Comparison of ENCODE assay signal across 18 cellular contexts in genomic region chr5:168413596-168413995, GRCh38.
DNase-seq lines count a peak whose midpoint lies in the region; ATAC-seq and TF ChIP-seq lines count a peak whose summit lies in the region.
"Had no signal": no experiment of that assay in that cellular context is flagged by ENCODE, and none has a peak within 500 bp of the region (broad histone marks: within the 10 kb centered on the region; RNA-seq: fewer than 3 reads in every experiment).

No MANE protein-coding gene starts in this region.

- RAD21 ChIA-PET in HCT116 (lab: Charles Lee; ENCODE audit: low non-redundant PET in 1 of 2, low total read pairs in 2 of 2, uncharacterized antibody in 2 of 2, unreplicated experiment in 2 of 2) = no interaction called here

- peaks cover 41 to 54% of the 10 kb centered on the region in 2 experiments for H3K4me1 ChIP-seq in HCT116 (ENCODE audit: control insufficient read depth in 1 of 2, insufficient read depth in 2 of 2, low read length in 2 of 2)
- H3K4me1 ChIP-seq in RWPE2 (ENCODE audit: insufficient read depth, poor library complexity, severe bottlenecking) = peaks cover 29% of the 10 kb centered on the region
- H3K4me1 ChIP-seq in adrenal gland (replicated peaks in 1 of 2) = no peaks in the 10 kb centered on the region

- H3K4me3 Mint-ChIP-seq in stimulated activated memory B cell treated with anti-CD40 and anti-IgM and Interleukin-4, amounts not matched to agents 10 μg/mL and 1 μg/mL and 100 μg/mL, for 72 hours = no peak overlapping the region
- H3K4me3 Mint-ChIP-seq: CD4-positive, CD25-positive, alpha-beta regulatory T cell; CD8-positive, alpha-beta T cell; GM23338; H9; HFFc6 had no signal

- POLR2A ChIA-PET in HCT116 (lab: Charles Lee) = no interaction called here

- H4K20me1 ChIP-seq in HCT116 (ENCODE audit: insufficient read depth) = no peaks in the 10 kb centered on the region; the same call in 1 of the 2 replicates

- no peak overlapping the region for H2AFZ ChIP-seq in HCT116 (ENCODE audit: low read depth, low read length, poor library complexity, severe bottlenecking)
- H2AFZ ChIP-seq: GM23338 had no signal

- no peaks in the 10 kb centered on the region for H3K27me3 Mint-ChIP-seq in stimulated activated memory B cell treated with anti-CD40 and anti-IgM and Interleukin-4, amounts not matched to agents 10 μg/mL and 1 μg/mL and 100 μg/mL, for 72 hours
- H3K27me3 Mint-ChIP-seq: CD4-positive, CD25-positive, alpha-beta regulatory T cell had no signal

- TF ChIP-seq RAD21 in HCT116 (IDR thresholded peaks at IDR 0.05; ENCODE audit: low read depth) = no peak

- H3K27ac ChIP-seq in HCT116 (ENCODE audit: low read depth, low read length) = no peak overlapping the region
- H3K27ac ChIP-seq in RWPE2 (ENCODE audit: poor library complexity, severe bottlenecking) = peak overlapping the region; percentile 87
- no peak overlapping the region for H3K27ac ChIP-seq in adrenal gland
- H3K27ac ChIP-seq: C4-2B had no signal

- TF ChIP-seq CTCF in HCT116 (IDR thresholded peaks at IDR 0.05 in 2 of 3, conservative IDR thresholded peaks at IDR 0.05 in 1 of 3; ENCODE audit: borderline replicate concordance in 1 of 3, insufficient read depth in 1 of 3, low read depth in 2 of 3, low read length in 2 of 3) = no peak
- TF ChIP-seq CTCF in RWPE2 (IDR thresholded peaks at IDR 0.05; ENCODE audit: poor library complexity, severe bottlenecking) = no peak
- no peak for TF ChIP-seq CTCF in adrenal gland (IDR thresholded peaks at IDR 0.05)

- DNase-seq in HCT116 (ENCODE audit: low read depth, low spot score) = no peak
- DNase-seq in RWPE2 (ENCODE audit: low spot score) = no peak
- peak; percentile 31 for DNase-seq in astrocyte of the hippocampus (ENCODE audit: low read depth, low spot score)
- DNase-seq in adrenal gland = no peak
- DNase-seq in UCSD-AML1 (lab: John Stamatoyannopoulos, UW; ENCODE audit: unreplicated experiment) = no peak
- DNase-seq: Caco-2; CD4-positive, CD25-positive, alpha-beta regulatory T cell; CD8-positive, alpha-beta T cell; DMS 273 treated with DMSO at 0.1 percent for 48 hours; DMS79; EL; GDM1; H9; HFFc6 had no signal

- no peaks in the 10 kb centered on the region for H3K9me2 ChIP-seq in HCT116 (ENCODE audit: insufficient read depth)

- intact Hi-C loops in HCT116 (cut with micrococcal nuclease) (loop anchor here (5.0 kb wide), 1 partner anchor 121 kb away; the partner anchor contains the start of gene WWC1), adrenal gland (cut with DNase I) (no loop called here)

- H3K79me2 ChIP-seq in HCT116 (ENCODE audit: insufficient read depth, low read length) = no peaks in the 10 kb centered on the region

- no peaks in the 10 kb centered on the region for H3K36me3 Mint-ChIP-seq in stimulated activated memory B cell treated with anti-CD40 and anti-IgM and Interleukin-4, amounts not matched to agents 10 μg/mL and 1 μg/mL and 100 μg/mL, for 72 hours
- H3K36me3 Mint-ChIP-seq: CD4-positive, CD25-positive, alpha-beta regulatory T cell; CD8-positive, alpha-beta T cell had no signal

- H3K9me3 Mint-ChIP-seq in stimulated activated memory B cell treated with anti-CD40 and anti-IgM and Interleukin-4, amounts not matched to agents 10 μg/mL and 1 μg/mL and 100 μg/mL, for 72 hours = no peaks in the 10 kb centered on the region
- H3K9me3 Mint-ChIP-seq: CD4-positive, CD25-positive, alpha-beta regulatory T cell; CD8-positive, alpha-beta T cell; GM23338; H9; HFFc6 had no signal

- H3K36me3 ChIP-seq in HCT116 (ENCODE audit: control insufficient read depth in 1 of 2, insufficient read depth in 2 of 2, low read length in 2 of 2) = peaks cover 5 to 42% of the 10 kb centered on the region in 2 experiments; a peak in 2 of 4 replicates
- peaks cover 88% of the 10 kb centered on the region for H3K36me3 ChIP-seq in RWPE2 (ENCODE audit: low read depth)
- no peaks in the 10 kb centered on the region for H3K36me3 ChIP-seq in adrenal gland (replicated peaks in 1 of 2)

- no peaks in the 10 kb centered on the region for H3K4me1 Mint-ChIP-seq in stimulated activated memory B cell treated with anti-CD40 and anti-IgM and Interleukin-4, amounts not matched to agents 10 μg/mL and 1 μg/mL and 100 μg/mL, for 72 hours
- H3K4me1 Mint-ChIP-seq: GM23338, H9 had no signal

- H3K27me3 ChIP-seq in HCT116 (ENCODE audit: insufficient read depth, low read length) (no peaks in the 10 kb centered on the region), RWPE2 (ENCODE audit: insufficient read depth, poor library complexity, severe bottlenecking) (no peaks in the 10 kb centered on the region), adrenal gland (no peaks in the 10 kb centered on the region)

- CTCF ChIA-PET in HCT116 (lab: Charles Lee) = no interaction called here

- BruUV-seq in HCT116 (replicated peaks; lab: Mats Ljungman, UMichigan) = no TSS peak

- H3K4me3 ChIP-seq in HCT116 (replicated peaks in 1 of 2; ENCODE audit: low read depth in 1 of 2, low read length in 2 of 2) (no peak overlapping the region), RWPE2 (ENCODE audit: severe bottlenecking) (no peak overlapping the region), adrenal gland (no peak overlapping the region)
- H3K4me3 ChIP-seq: GM12878, GM23338 had no signal

- no peak overlapping the region for H3K9ac ChIP-seq in HCT116 (ENCODE audit: low read length)

- peak overlapping the region; percentile 48; the same call in 1 of the 2 replicates for H3K4me2 ChIP-seq in HCT116 (ENCODE audit: low read length)
- H3K4me2 ChIP-seq: GM23338 had no signal

- ATAC-seq in HCT116 (no peak), RWPE2 (ENCODE audit: low read depth) (no peak)
- ATAC-seq in stimulated activated memory B cell treated with anti-CD40 and anti-IgM and Interleukin-4, amounts not matched to agents 10 μg/mL and 1 μg/mL and 100 μg/mL, for 72 hours = no peak
- ATAC-seq: CD8-positive, alpha-beta T cell; GM12878; GM23338 had no signal

- TF ChIP-seq POLR2A in HCT116 (IDR thresholded peaks at IDR 0.05; ENCODE audit: borderline replicate concordance, extremely low read depth, insufficient read depth, insufficient read length) (no peak), adrenal gland (IDR thresholded peaks at IDR 0.05) (no peak)

- no peak overlapping the region for H3K27ac Mint-ChIP-seq in stimulated activated memory B cell treated with anti-CD40 and anti-IgM and Interleukin-4, amounts not matched to agents 10 μg/mL and 1 μg/mL and 100 μg/mL, for 72 hours
- H3K27ac Mint-ChIP-seq: CD8-positive, alpha-beta T cell; GM23338; HFFc6 had no signal

- 52 to 78% (median 76%) methylated on average over 3 of the region's 3 CpGs for WGBS in adrenal gland, 4 donors

- H3K9me3 ChIP-seq in HCT116 (ENCODE audit: control insufficient read depth in 1 of 2, insufficient read depth in 1 of 2, low read depth in 1 of 2, low read length in 2 of 2) (no peaks in the 10 kb centered on the region), RWPE2 (ENCODE audit: severe bottlenecking) (no peaks in the 10 kb centered on the region), adrenal gland (replicated peaks in 1 of 3) (no peaks in the 10 kb centered on the region)
- H3K9me3 ChIP-seq: Caco-2 had no signal

TF ChIP-seq in HCT116, 20 proteins besides CTCF, POLR2A, EP300 and RAD21 (continues in another document):
- TF ChIP-seq FOSL1 (IDR thresholded peaks at IDR 0.05; ENCODE audit: low read depth) = no peak
- TF ChIP-seq POLR2AphosphoS5 (IDR thresholded peaks at IDR 0.05; ENCODE audit: low read depth, low read length) = no peak
- TF ChIP-seq CEBPB (IDR thresholded peaks at IDR 0.05; ENCODE audit: low read depth) = no peak
- TF ChIP-seq ZFX (IDR thresholded peaks at IDR 0.05) = no peak
- no peak for TF ChIP-seq REST (IDR thresholded peaks at IDR 0.05; ENCODE audit: low read depth)
- no peak for TF ChIP-seq EGR1 (IDR thresholded peaks at IDR 0.05; ENCODE audit: low read depth)
- TF ChIP-seq EZH2phosphoT487 (IDR thresholded peaks at IDR 0.05; ENCODE audit: borderline replicate concordance) = no peak
- no peak for TF ChIP-seq ZNF274 (IDR thresholded peaks at IDR 0.05; ENCODE audit: low read depth, low read length)
- no peak for TF ChIP-seq CBX3 (IDR thresholded peaks at IDR 0.05; ENCODE audit: low read depth)
- no peak for TF ChIP-seq ATF3 (IDR thresholded peaks at IDR 0.05)
- TF ChIP-seq SIN3A (IDR thresholded peaks at IDR 0.05; ENCODE audit: low read depth) = no peak
- no peak for TF ChIP-seq ELF1 (IDR thresholded peaks at IDR 0.05; ENCODE audit: borderline replicate concordance, low read depth)
